Comparison of ENCODE assay signal across 15 cellular contexts in the genomic region with DNA sequence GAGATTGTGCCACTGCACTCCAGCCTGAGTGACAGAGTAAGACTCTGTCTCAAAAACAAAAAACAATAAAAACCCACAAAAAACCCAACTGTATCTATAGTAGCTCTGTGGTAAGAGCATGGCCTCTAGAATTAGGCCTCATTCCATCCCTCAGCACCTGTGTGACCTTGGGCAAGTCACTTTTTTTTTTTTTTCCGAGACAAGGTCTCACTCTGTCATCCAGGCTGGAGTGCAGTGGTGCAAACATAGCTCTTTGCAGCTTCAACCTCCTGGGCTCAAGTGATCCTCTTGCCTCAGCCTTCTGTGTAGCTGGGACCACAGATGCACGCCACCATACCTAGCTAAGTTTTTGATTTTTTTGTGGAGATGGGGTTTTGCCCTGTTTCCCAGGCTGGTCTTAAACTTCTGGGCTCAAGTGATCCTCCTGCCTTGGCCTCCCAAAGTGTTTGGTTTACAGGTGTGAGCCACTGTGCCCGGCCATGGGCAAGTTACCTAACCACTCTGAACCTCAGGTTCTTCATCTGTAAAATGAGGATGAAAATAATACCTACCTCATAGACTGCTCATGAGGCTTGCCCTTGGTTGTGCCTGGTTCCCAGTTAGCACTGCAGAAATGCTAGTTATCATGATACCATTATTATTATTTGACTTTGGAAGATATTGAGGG. TPM values are rescaled to one million over a fixed set of nuclear protein-coding genes. Genes with fewer than 3 reads are reported as not detected.
DNase-seq lines count a peak whose midpoint lies in the region; ATAC-seq and TF ChIP-seq lines count a peak whose summit lies in the region.
"Had no signal": no experiment of that assay in that cellular context is flagged by ENCODE, and none has a peak within 500 bp of the region (broad histone marks: within the 10 kb centered on the region; RNA-seq: fewer than 3 reads in every experiment).

No MANE protein-coding gene starts in this region.

- H3K27ac ChIP-seq in right atrium auricular region, result peak overlapping the region; percentile 57 to 61
- H3K27ac ChIP-seq in body of pancreas, result peak overlapping the region; percentile 52 to 89 (median 70)
- peak overlapping the region; percentile 74 to 87 (median 84) for H3K27ac ChIP-seq in gastrocnemius medialis
- H3K27ac ChIP-seq: BLaER1 had no signal

- H3K9me3 ChIP-seq in right atrium auricular region (peaks cover 0 to 12% of the 10 kb centered on the region in 2 donors), body of pancreas (no peaks in the 10 kb centered on the region), gastrocnemius medialis (no peaks in the 10 kb centered on the region)

- intact Hi-C loops in Right ventricle myocardium superior (cut with DNase I), result no loop called here
- intact Hi-C loops in body of pancreas (cut with DNase I), result no loop called here
- intact Hi-C loops in gastrocnemius medialis (cut with DNase I; ENCODE audit: low total_unique reads), result no loop called here

- H3K27me3 ChIP-seq in right atrium auricular region, result no peaks in the 10 kb centered on the region
- H3K27me3 ChIP-seq in body of pancreas, result no peaks in the 10 kb centered on the region
- no peaks in the 10 kb centered on the region for H3K27me3 ChIP-seq in gastrocnemius medialis
- H3K27me3 ChIP-seq: BLaER1 had no signal

- H3K36me3 ChIP-seq in right atrium auricular region (no peaks in the 10 kb centered on the region), body of pancreas (replicated peaks in 1 of 2; ENCODE audit: insufficient read depth in 1 of 2, low read depth in 2 of 2) (peaks cover 0 to 4% of the 10 kb centered on the region in 2 donors), gastrocnemius medialis (no peaks in the 10 kb centered on the region)
- H3K36me3 ChIP-seq: BLaER1 had no signal

- ATAC-seq in Right ventricle myocardium superior (ENCODE audit: poor library complexity) (no peak), body of pancreas (peak; percentile 69), gastrocnemius medialis (no peak), HG03378 (IDR thresholded peaks at IDR 0.05; ENCODE audit: unreplicated experiment) (no peak), GM21367 (IDR thresholded peaks at IDR 0.05; ENCODE audit: unreplicated experiment) (no peak), GM19395 (IDR thresholded peaks at IDR 0.05; ENCODE audit: unreplicated experiment) (no peak)
- ATAC-seq: CD8-positive, alpha-beta T cell had no signal

- in situ Hi-C loops in gastrocnemius medialis (cut with MboI; ENCODE audit: low sequenced_read_pairs in 4 of 4), result no loop called here

- no peak for TF ChIP-seq POLR2A in body of pancreas (IDR thresholded peaks at IDR 0.05)
- TF ChIP-seq POLR2A in gastrocnemius medialis (IDR thresholded peaks at IDR 0.05), result no peak

- H3K4me1 ChIP-seq in right atrium auricular region (peaks cover 0 to 11% of the 10 kb centered on the region in 2 donors), body of pancreas (peaks cover 91% of the 10 kb centered on the region), gastrocnemius medialis (peaks cover 11 to 18% of the 10 kb centered on the region in 2 donors)
- H3K4me1 ChIP-seq: BLaER1 had no signal

- TF ChIP-seq CTCF in right atrium auricular region (IDR thresholded peaks at IDR 0.05) (no peak), body of pancreas (IDR thresholded peaks at IDR 0.05) (no peak), gastrocnemius medialis (IDR thresholded peaks at IDR 0.05 in 4 of 5, conservative IDR thresholded peaks at IDR 0.05 in 1 of 5) (no peak)

- WGBS in body of pancreas, 2 donors, result 34 to 35% methylated on average over 3 of the region's 3 CpGs

- H3K4me3 ChIP-seq in right atrium auricular region, result no peak overlapping the region
- H3K4me3 ChIP-seq in body of pancreas, result no peak overlapping the region
- H3K4me3 ChIP-seq in gastrocnemius medialis, result no peak overlapping the region
- H3K4me3 ChIP-seq: BLaER1 had no signal

- DNase-seq in right atrium auricular region (ENCODE audit: low spot score) (no peak), Right ventricle myocardium superior (no peak), body of pancreas (peak in 2 of 4 donors; percentile 55 to 65), gastrocnemius medialis (no peak)
- DNase-seq: 8988T; Calu3; CD8-positive, alpha-beta T cell; DMS79 treated with DMSO at 0.1 percent for 48 hours; GF-D8; H9 had no signal

RNA-seq across cellular contexts. Expression of a gene that starts 15.3 kb away (rescaled TPM):
- total RNA-seq in right atrium auricular region, result 100 to 1,000 TPM in 1 of 2 donors, 10 to 100 TPM in 1; 98.7 to 241 TPM
- 396 TPM for total RNA-seq in Right ventricle myocardium superior
- 1 to 10 TPM; 2.3 to 4.3 TPM for total RNA-seq in body of pancreas
- total RNA-seq in gastrocnemius medialis, result 100 to 1,000 TPM; 114 to 266 (median 184) TPM
- total RNA-seq: A673; CD8-positive, alpha-beta T cell had no signal

RNA-seq across cellular contexts. Expression of a gene that starts 15.7 kb away (rescaled TPM):
- total RNA-seq in right atrium auricular region (under 1 TPM; 0.15 to 0.24 TPM), Right ventricle myocardium superior (0.16 TPM), body of pancreas (100 to 1,000 TPM in 1 of 2 donors, 10 to 100 TPM in 1; 49.1 to 133 TPM), gastrocnemius medialis (under 1 TPM in 1 of 4 donors, not detected in 3; 0.36 TPM)
- total RNA-seq: CD8-positive, alpha-beta T cell had no signal

RNA-seq across cellular contexts. Expression of a gene that starts 59.8 kb away (rescaled TPM):
- total RNA-seq in right atrium auricular region (1 to 10 TPM; 3.7 to 6.2 TPM), Right ventricle myocardium superior (2.8 TPM), body of pancreas (1 to 10 TPM; 4.6 to 5.4 TPM), gastrocnemius medialis (1 to 10 TPM; 2.0 to 7.4 (median 5.0) TPM)

Comparison
In these comparisons a context has a peak if more than half of its experiments do, and no peak if none do; other contexts are left out.
1. RNA of a gene that starts 15.3 kb away (total RNA-seq): 396 TPM in Right ventricle myocardium superior (single experiment), 98.7 to 241 TPM in right atrium auricular region and 114 to 266 TPM in gastrocnemius medialis; 2.3 to 4.3 TPM in body of pancreas; every median in the first group is over 10 times any median in the second.
2. RNA of a gene that starts 15.7 kb away (total RNA-seq): 49.1 to 133 TPM in body of pancreas; 0.15 to 0.24 TPM in right atrium auricular region, 0.16 TPM in Right ventricle myocardium superior (single experiment) and 0.36 TPM in gastrocnemius medialis; every median in the first group is over 10 times any median in the second.
3. Peak in every context shown above with its lines, with median percentiles within 50 percentile points of each other: H3K27ac ChIP-seq.